6 cellular contexts compared by ENCODE assay signal in the genomic region with DNA sequence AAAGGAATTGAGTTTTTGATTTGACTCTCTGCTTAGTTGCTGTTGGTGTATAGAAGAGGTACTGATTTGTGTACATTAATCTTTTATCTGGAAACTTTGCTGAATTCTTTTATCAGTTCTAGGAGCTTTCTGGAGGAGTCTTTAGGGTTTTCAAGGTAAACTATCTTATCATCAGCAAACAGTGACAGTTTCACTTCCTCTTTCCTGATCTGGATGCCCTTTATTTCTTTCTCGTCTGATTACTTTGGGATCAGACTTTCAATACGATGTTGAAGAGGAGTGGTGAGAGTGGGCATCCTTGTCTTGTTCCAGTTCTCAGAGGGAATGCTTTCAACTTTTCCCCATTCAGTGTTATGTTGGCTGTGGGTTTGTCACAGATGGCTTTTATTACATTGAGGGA. TPM values are rescaled to one million over a fixed set of nuclear protein-coding genes. Genes with fewer than 3 reads are reported as not detected.
"Had no signal": no experiment of that assay in that cellular context is flagged by ENCODE, and none has a peak within 500 bp of the region (broad histone marks: within the 10 kb centered on the region; RNA-seq: fewer than 3 reads in every experiment).

No MANE protein-coding gene starts in this region.

RNA-seq across cellular contexts. Expression of gene RAB3C, which starts 17.7 kb away (rescaled TPM):
- total RNA-seq: activated CD4-positive, alpha-beta memory T cell treated with anti-CD3 and anti-CD28 coated beads, Interleukin-2, amount 10 ng/mL, durations not matched to agents 7 days and 5 days; activated CD8-positive, alpha-beta memory T cell treated with anti-CD3 and anti-CD28 coated beads, Interleukin-2, amount 10 ng/mL, durations not matched to agents 7 days and 5 days; bronchial epithelial cell; RPMI7951; T-helper 1 cell treated with Interleukin-12 subunit alpha and Interleukin-12 subunit beta and Interleukin-4 antibody, amounts not matched to agents 30 ng/mL and 1 ng/mL, for 36 hours; T-helper 2 cell treated with Interferon-gamma antibody and Interleukin-4, amounts not matched to agents 100 ng/mL and 5 ng/mL, for 36 hours had no signal
